Comparison of ENCODE assay signal across 1 cellular context in the genomic region with DNA sequence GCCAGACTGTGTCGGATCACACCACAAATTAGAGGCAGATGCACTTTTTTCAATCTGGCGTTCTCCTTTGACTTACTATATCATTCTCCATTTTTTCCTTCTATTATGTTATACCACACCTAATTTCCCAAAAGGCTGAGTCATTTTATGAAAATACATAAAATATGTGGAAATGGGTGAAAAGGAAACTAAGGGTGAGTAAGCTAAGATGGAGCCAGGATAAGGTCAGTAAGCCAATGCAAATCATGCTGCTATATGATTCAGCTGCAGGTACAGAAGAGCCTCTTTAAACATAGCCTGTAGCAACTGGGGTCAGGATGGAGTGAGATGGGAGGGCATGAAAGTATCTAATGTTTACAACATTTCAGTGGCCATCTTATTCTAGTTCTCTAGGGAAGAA.
TF ChIP-seq lines count a peak whose summit lies in the region.

No MANE protein-coding gene starts in this region.

TF ChIP-seq in SK-N-SH treated with all-trans-retinoic acid at 6 μM for 48 hours, 23 proteins besides CTCF, POLR2A, EP300 and RAD21 (continued from another document):
- TF ChIP-seq TSHZ2 (CRISPR knock-in tag; IDR thresholded peaks at IDR 0.05): no peak
- TF ChIP-seq ZNF70 (CRISPR knock-in tag; IDR thresholded peaks at IDR 0.05): no peak
